ENCODE assay signal across 15 cellular contexts in genomic region chr2:191167766-191168165, GRCh38. TPM values are rescaled to one million over a fixed set of nuclear protein-coding genes. Genes with fewer than 3 reads are reported as not detected.
DNase-seq lines count a peak whose midpoint lies in the region; ATAC-seq and TF ChIP-seq lines count a peak whose summit lies in the region.
"Had no signal": no experiment of that assay in that cellular context is flagged by ENCODE, and none has a peak within 500 bp of the region (broad histone marks: within the 10 kb centered on the region; RNA-seq: fewer than 3 reads in every experiment).

No MANE protein-coding gene starts in this region.

- no peaks in the 10 kb centered on the region for H3K27me3 Mint-ChIP-seq in natural killer cell treated with Interleukin-12 subunit alpha and Interleukin-12 subunit beta and Interleukin-15 and Interleukin-18, amount 100 ng/mL, for 72 hours
- peaks cover 0 to 8% of the 10 kb centered on the region in 2 donors for H3K27me3 Mint-ChIP-seq in natural killer cell (ENCODE audit: low read depth in 2 of 2)

- H3K4me3 Mint-ChIP-seq in natural killer cell treated with Interleukin-12 subunit alpha and Interleukin-12 subunit beta and Interleukin-15 and Interleukin-18, amount 100 ng/mL, for 72 hours, result no peak overlapping the region
- H3K4me3 Mint-ChIP-seq in natural killer cell, result no peak overlapping the region
- H3K4me3 Mint-ChIP-seq: activated CD4-positive, alpha-beta T cell treated with anti-CD3 and anti-CD28 coated beads for 36 hours; B cell had no signal

- intact Hi-C loops in natural killer cell (cut with micrococcal nuclease), result loop anchor here (10.0 kb wide), 1 partner anchor 197 kb away; no protein-coding TSS in a partner anchor
- intact Hi-C loops in left colon (cut with DNase I, micrococcal nuclease), result loop anchor here (5.0 to 10.0 kb wide), 2 partner anchors 335 to 357 kb away; no protein-coding TSS in a partner anchor

- H3K9me3 Mint-ChIP-seq in natural killer cell treated with Interleukin-12 subunit alpha and Interleukin-12 subunit beta and Interleukin-15 and Interleukin-18, amount 100 ng/mL, for 72 hours, result no peaks in the 10 kb centered on the region
- H3K9me3 Mint-ChIP-seq in natural killer cell, result no peaks in the 10 kb centered on the region

- in situ Hi-C loops in GM13977 (cut with MboI; ENCODE audit: low pct_unique_long_range_greater_than_20kb, low sequenced_read_pairs, unreplicated experiment), result loop anchor here (25.0 kb wide), 1 partner anchor 345 kb away; no protein-coding TSS in a partner anchor

- no peak for TF ChIP-seq CTCF in natural killer cell (IDR thresholded peaks at IDR 0.05)
- no peak for TF ChIP-seq CTCF in cardiac fibroblast (IDR thresholded peaks at IDR 0.05; ENCODE audit: low read depth, low read length)
- no peak for TF ChIP-seq CTCF in GM10266 (IDR thresholded peaks at IDR 0.05; ENCODE audit: control insufficient read depth, insufficient read depth, low read depth, missing control alignments)
- TF ChIP-seq CTCF in GM13977 (IDR thresholded peaks at IDR 0.05; ENCODE audit: extremely low read depth, insufficient read depth, missing control alignments), result no peak

- peaks cover 4% of the 10 kb centered on the region for H3K36me3 Mint-ChIP-seq in natural killer cell treated with Interleukin-12 subunit alpha and Interleukin-12 subunit beta and Interleukin-15 and Interleukin-18, amount 100 ng/mL, for 72 hours
- no peaks in the 10 kb centered on the region for H3K36me3 Mint-ChIP-seq in natural killer cell

- H3K27ac Mint-ChIP-seq in natural killer cell treated with Interleukin-12 subunit alpha and Interleukin-12 subunit beta and Interleukin-15 and Interleukin-18, amount 100 ng/mL, for 72 hours, result peak overlapping the region; percentile 10 to 90
- H3K27ac Mint-ChIP-seq in natural killer cell, result no peak overlapping the region
- H3K27ac Mint-ChIP-seq: activated CD4-positive, alpha-beta T cell treated with anti-CD3 and anti-CD28 coated beads for 36 hours; B cell had no signal

- no peak overlapping the region for H3K4me3 ChIP-seq in cardiac fibroblast (replicated peaks in 1 of 2; ENCODE audit: low read depth in 2 of 2, low read length in 2 of 2)
- H3K4me3 ChIP-seq: psoas muscle, uterus had no signal

- ATAC-seq in natural killer cell treated with Interleukin-12 subunit alpha and Interleukin-12 subunit beta and Interleukin-15 and Interleukin-18, amount 100 ng/mL, for 72 hours, result no peak
- ATAC-seq in natural killer cell (no peak), left colon (peak; percentile 70), GM18502 (IDR thresholded peaks at IDR 0.05; ENCODE audit: poor library complexity, unreplicated experiment) (no peak)
- ATAC-seq: activated CD4-positive, alpha-beta T cell treated with anti-CD3 and anti-CD28 coated beads for 36 hours; psoas muscle had no signal

- H3K4me1 Mint-ChIP-seq in natural killer cell treated with Interleukin-12 subunit alpha and Interleukin-12 subunit beta and Interleukin-15 and Interleukin-18, amount 100 ng/mL, for 72 hours (ENCODE audit: low read depth in 2 of 2), result peaks cover 27 to 36% of the 10 kb centered on the region in 2 donors
- peaks cover 6% of the 10 kb centered on the region in 2 donors for H3K4me1 Mint-ChIP-seq in natural killer cell

- no peak for DNase-seq in natural killer cell treated with Interleukin-12 subunit alpha and Interleukin-12 subunit beta and Interleukin-15 and Interleukin-18, amount 100 ng/mL, for 72 hours (ENCODE audit: low spot score)
- DNase-seq in natural killer cell, result no peak
- DNase-seq in cardiac fibroblast (ENCODE audit: low read depth in 2 of 2), result peak; percentile 85 to 96
- DNase-seq in left colon, result no peak
- DNase-seq in GM10266 (ENCODE audit: extremely low spot score), result no peak
- no peak for DNase-seq in GM13977 (ENCODE audit: low spot score)
- no peak for DNase-seq in occipital lobe (lab: John Stamatoyannopoulos, UW)
- DNase-seq: activated CD4-positive, alpha-beta T cell treated with anti-CD3 and anti-CD28 coated beads for 36 hours; activated gamma-delta T cell; NCI-H510A treated with DMSO at 0.1 percent for 48 hours; psoas muscle had no signal

RNA-seq across cellular contexts. Expression of gene STAT4, which starts 17.0 kb away (rescaled TPM):
- total RNA-seq in natural killer cell treated with Interleukin-12 subunit alpha and Interleukin-12 subunit beta and Interleukin-15 and Interleukin-18, amount 100 ng/mL, for 72 hours, result 100 to 1,000 TPM; 133 to 241 TPM
- total RNA-seq in natural killer cell, result 100 to 1,000 TPM; 264 to 339 (median 304) TPM
- total RNA-seq in left colon, result 1 to 10 TPM; 1.7 to 2.3 TPM
- total RNA-seq in occipital lobe, result 1.2 TPM
- total RNA-seq: SK-MEL-5 had no signal

Comparison
In these comparisons a context has a peak if more than half of its experiments do, and no peak if none do; other contexts are left out.
1. H3K27ac Mint-ChIP-seq: peak in natural killer cell treated with Interleukin-12 subunit alpha and Interleukin-12 subunit beta and Interleukin-15 and Interleukin-18, amount 100 ng/mL, for 72 hours (2 of 2); none in natural killer cell (0 of 2).
2. DNase-seq: peak in cardiac fibroblast (2 of 2); none in natural killer cell treated with Interleukin-12 subunit alpha and Interleukin-12 subunit beta and Interleukin-15 and Interleukin-18, amount 100 ng/mL, for 72 hours (single experiment), natural killer cell (single experiment), left colon (0 of 2), GM10266 (single experiment), GM13977 (single experiment) and occipital lobe (single experiment).
3. RNA of gene STAT4, which starts 17.0 kb away (total RNA-seq): 264 to 339 TPM in natural killer cell and 133 to 241 TPM in natural killer cell treated with Interleukin-12 subunit alpha and Interleukin-12 subunit beta and Interleukin-15 and Interleukin-18, amount 100 ng/mL, for 72 hours; 1.7 to 2.3 TPM in left colon and 1.2 TPM in occipital lobe (single experiment); every median in the first group is over 10 times any median in the second.